ENCODE assay signal across 1 cellular context in the genomic region with DNA sequence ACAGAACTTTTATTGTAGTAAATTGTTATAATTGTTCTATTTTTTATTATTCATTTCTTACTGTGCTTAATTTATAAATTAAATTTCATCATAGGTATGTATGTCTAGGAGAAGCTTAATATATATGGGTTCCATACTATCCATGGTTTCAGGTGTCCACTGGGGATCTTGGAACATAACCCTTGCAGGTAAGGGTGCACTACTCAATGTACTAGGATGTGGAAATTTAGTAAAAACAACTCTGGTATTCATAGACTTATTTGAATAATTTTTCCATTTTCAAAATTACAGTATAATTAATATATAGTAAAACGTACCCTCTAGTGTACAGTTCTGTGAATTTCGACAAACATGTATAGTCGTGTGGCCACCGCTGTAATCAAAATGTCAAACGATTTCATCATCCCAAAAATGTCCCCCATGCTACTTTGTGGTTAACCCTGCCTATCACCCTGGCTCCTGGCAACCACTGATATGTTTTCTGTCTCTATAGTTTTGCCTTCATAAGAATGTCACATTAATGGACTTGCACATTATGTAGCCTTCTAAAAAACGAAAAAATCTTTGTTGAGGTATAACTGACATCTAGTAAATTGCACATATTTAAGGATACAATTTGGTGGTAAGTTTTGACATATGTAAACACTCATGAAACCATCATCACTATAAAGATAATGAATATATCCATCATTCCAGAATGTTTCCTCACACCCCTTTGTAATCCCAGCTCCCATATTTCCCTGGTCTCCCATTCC.
TF ChIP-seq lines count a peak whose summit lies in the region.

No MANE protein-coding gene starts in this region.

TF ChIP-seq in K562, 482 proteins besides CTCF, POLR2A, EP300 and RAD21 (continued from another document and continues in another):
- TF ChIP-seq, protein P1, sequence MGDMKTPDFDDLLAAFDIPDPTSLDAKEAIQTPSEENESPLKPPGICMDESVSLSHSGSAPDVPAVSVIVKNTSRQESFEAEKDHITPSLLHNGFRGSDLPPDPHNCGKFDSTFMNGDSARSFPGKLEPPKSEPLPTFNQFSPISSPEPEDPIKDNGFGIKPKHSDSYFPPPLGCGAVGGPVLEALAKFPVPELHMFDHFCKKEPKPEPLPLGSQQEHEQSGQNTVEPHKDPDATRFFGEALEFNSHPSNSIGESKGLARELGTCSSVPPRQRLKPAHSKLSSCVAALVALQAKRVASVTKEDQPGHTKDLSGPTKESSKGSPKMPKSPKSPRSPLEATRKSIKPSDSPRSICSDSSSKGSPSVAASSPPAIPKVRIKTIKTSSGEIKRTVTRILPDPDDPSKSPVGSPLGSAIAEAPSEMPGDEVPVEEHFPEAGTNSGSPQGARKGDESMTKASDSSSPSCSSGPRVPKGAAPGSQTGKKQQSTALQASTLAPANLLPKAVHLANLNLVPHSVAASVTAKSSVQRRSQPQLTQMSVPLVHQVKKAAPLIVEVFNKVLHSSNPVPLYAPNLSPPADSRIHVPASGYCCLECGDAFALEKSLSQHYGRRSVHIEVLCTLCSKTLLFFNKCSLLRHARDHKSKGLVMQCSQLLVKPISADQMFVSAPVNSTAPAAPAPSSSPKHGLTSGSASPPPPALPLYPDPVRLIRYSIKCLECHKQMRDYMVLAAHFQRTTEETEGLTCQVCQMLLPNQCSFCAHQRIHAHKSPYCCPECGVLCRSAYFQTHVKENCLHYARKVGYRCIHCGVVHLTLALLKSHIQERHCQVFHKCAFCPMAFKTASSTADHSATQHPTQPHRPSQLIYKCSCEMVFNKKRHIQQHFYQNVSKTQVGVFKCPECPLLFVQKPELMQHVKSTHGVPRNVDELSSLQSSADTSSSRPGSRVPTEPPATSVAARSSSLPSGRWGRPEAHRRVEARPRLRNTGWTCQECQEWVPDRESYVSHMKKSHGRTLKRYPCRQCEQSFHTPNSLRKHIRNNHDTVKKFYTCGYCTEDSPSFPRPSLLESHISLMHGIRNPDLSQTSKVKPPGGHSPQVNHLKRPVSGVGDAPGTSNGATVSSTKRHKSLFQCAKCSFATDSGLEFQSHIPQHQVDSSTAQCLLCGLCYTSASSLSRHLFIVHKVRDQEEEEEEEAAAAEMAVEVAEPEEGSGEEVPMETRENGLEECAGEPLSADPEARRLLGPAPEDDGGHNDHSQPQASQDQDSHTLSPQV (IDR thresholded peaks at IDR 0.05): peak; percentile 88; the same call in 1 of the 2 replicates
- TF ChIP-seq KDM2B (CRISPR knock-in tag; IDR thresholded peaks at IDR 0.05) (no peak), NONO (IDR thresholded peaks at IDR 0.05; ENCODE audit: low read depth in 2 of 2, low read length in 1 of 2) (no peak), POLR2AphosphoS5 (IDR thresholded peaks at IDR 0.05; ENCODE audit: control insufficient read depth, insufficient read depth, low read depth, low read length) (peak; percentile 94), HEY1 (CRISPR knock-in tag; IDR thresholded peaks at IDR 0.05; ENCODE audit: borderline replicate concordance) (0 out of 2 replicates have a peak, but pooled peaks have one; percentile 70), ZNF12 (CRISPR knock-in tag; IDR thresholded peaks at IDR 0.05) (no peak), CGGBP1 (CRISPR knock-in tag; IDR thresholded peaks at IDR 0.05) (no peak), NR2F6 (CRISPR knock-in tag; IDR thresholded peaks at IDR 0.05) (no peak), BRD4 (IDR thresholded peaks at IDR 0.05) (no peak), FOXJ2 (tag; IDR thresholded peaks at IDR 0.05) (no peak), TCF3 (CRISPR knock-in tag; IDR thresholded peaks at IDR 0.05) (peak; percentile 96), PHTF2 (CRISPR knock-in tag; IDR thresholded peaks at IDR 0.05) (no peak), RFX1 (IDR thresholded peaks at IDR 0.05) (peak; percentile 91), FOS (IDR thresholded peaks at IDR 0.05; ENCODE audit: extremely low read depth, insufficient read length) (no peak), MTA1 (IDR thresholded peaks at IDR 0.05; ENCODE audit: borderline replicate concordance) (no peak), ZNF785 (CRISPR knock-in tag; IDR thresholded peaks at IDR 0.05) (no peak), NBN (IDR thresholded peaks at IDR 0.05; ENCODE audit: low read depth) (peak; percentile 74; the same call in 1 of the 2 replicates), HIVEP1 (CRISPR knock-in tag; IDR thresholded peaks at IDR 0.05) (no peak), DACH1 (IDR thresholded peaks at IDR 0.05; ENCODE audit: partially characterized antibody) (no peak), ZBTB17 (CRISPR knock-in tag; IDR thresholded peaks at IDR 0.05) (no peak), GABPB1 (CRISPR knock-in tag; IDR thresholded peaks at IDR 0.05) (0 out of 2 replicates have a peak, but pooled peaks have one; percentile 42), ZZZ3 (IDR thresholded peaks at IDR 0.05) (no peak), SMARCA4 (IDR thresholded peaks at IDR 0.05) (peak; percentile 98), RB1 (IDR thresholded peaks at IDR 0.05; ENCODE audit: low read depth) (no peak), NFRKB (IDR thresholded peaks at IDR 0.05; ENCODE audit: low read depth) (peak; percentile 59; the same call in 1 of the 2 replicates), ZKSCAN3 (CRISPR knock-in tag; IDR thresholded peaks at IDR 0.05) (no peak), ZNF121 (CRISPR knock-in tag; conservative IDR thresholded peaks at IDR 0.05) (no peak), HMG20A (CRISPR knock-in tag; conservative IDR thresholded peaks at IDR 0.05) (no peak), FOXJ3 (CRISPR knock-in tag; IDR thresholded peaks at IDR 0.05) (no peak), RBFOX2 (IDR thresholded peaks at IDR 0.05; ENCODE audit: low read depth, low read length) (peak; percentile 58), ZNF146 (CRISPR knock-in tag; IDR thresholded peaks at IDR 0.05; ENCODE audit: unreplicated experiment) (no peak), SMARCC2 (IDR thresholded peaks at IDR 0.05; ENCODE audit: low read depth) (peak; percentile 74), POLR2H (tag; IDR thresholded peaks at IDR 0.05; ENCODE audit: low read depth) (peak; percentile 89), ZNF584 (CRISPR knock-in tag; IDR thresholded peaks at IDR 0.05; ENCODE audit: low read depth) (no peak), SRSF9 (IDR thresholded peaks at IDR 0.05; ENCODE audit: borderline replicate concordance, low read depth, low read length) (no peak), HSF4 (CRISPR knock-in tag; IDR thresholded peaks at IDR 0.05; ENCODE audit: borderline replicate concordance) (no peak), MAZ (CRISPR knock-in tag; conservative IDR thresholded peaks at IDR 0.05 in 1 of 2, IDR thresholded peaks at IDR 0.05 in 1 of 2) (no peak; a peak in 2 of 4 replicates), SMARCB1 (IDR thresholded peaks at IDR 0.05; ENCODE audit: insufficient read length, low read depth) (no peak), ZKSCAN1 (IDR thresholded peaks at IDR 0.05; ENCODE audit: low read depth, low read length) (no peak), JUNB (CRISPR knock-in tag; conservative IDR thresholded peaks at IDR 0.05) (no peak), TSC22D4 (tag; IDR thresholded peaks at IDR 0.05) (no peak), MAFK (IDR thresholded peaks at IDR 0.05; ENCODE audit: low read length) (no peak), CCNT2 (IDR thresholded peaks at IDR 0.05; ENCODE audit: borderline replicate concordance, extremely low read depth, insufficient read length, low read depth, low read length) (peak; percentile 86), SLC30A9 (CRISPR knock-in tag; IDR thresholded peaks at IDR 0.05) (no peak), PTBP1 (IDR thresholded peaks at IDR 0.05; ENCODE audit: low read depth, low read length) (no peak), NCOR1 (IDR thresholded peaks at IDR 0.05) (peak; percentile 85), STAT5B (CRISPR knock-in tag; IDR thresholded peaks at IDR 0.05) (no peak), MYC (IDR thresholded peaks at IDR 0.05; ENCODE audit: low read depth, low read length) (peak; percentile 97), MYC (CRISPR knock-in tag; IDR thresholded peaks at IDR 0.05; ENCODE audit: borderline replicate concordance, low read depth) (no peak), FOXP4 (CRISPR knock-in tag; IDR thresholded peaks at IDR 0.05; ENCODE audit: borderline replicate concordance) (no peak)
- TF ChIP-seq, protein P2, sequence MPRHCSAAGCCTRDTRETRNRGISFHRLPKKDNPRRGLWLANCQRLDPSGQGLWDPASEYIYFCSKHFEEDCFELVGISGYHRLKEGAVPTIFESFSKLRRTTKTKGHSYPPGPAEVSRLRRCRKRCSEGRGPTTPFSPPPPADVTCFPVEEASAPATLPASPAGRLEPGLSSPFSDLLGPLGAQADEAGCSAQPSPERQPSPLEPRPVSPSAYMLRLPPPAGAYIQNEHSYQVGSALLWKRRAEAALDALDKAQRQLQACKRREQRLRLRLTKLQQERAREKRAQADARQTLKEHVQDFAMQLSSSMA (CRISPR knock-in tag; IDR thresholded peaks at IDR 0.05): no peak
- TF ChIP-seq, protein P3, sequence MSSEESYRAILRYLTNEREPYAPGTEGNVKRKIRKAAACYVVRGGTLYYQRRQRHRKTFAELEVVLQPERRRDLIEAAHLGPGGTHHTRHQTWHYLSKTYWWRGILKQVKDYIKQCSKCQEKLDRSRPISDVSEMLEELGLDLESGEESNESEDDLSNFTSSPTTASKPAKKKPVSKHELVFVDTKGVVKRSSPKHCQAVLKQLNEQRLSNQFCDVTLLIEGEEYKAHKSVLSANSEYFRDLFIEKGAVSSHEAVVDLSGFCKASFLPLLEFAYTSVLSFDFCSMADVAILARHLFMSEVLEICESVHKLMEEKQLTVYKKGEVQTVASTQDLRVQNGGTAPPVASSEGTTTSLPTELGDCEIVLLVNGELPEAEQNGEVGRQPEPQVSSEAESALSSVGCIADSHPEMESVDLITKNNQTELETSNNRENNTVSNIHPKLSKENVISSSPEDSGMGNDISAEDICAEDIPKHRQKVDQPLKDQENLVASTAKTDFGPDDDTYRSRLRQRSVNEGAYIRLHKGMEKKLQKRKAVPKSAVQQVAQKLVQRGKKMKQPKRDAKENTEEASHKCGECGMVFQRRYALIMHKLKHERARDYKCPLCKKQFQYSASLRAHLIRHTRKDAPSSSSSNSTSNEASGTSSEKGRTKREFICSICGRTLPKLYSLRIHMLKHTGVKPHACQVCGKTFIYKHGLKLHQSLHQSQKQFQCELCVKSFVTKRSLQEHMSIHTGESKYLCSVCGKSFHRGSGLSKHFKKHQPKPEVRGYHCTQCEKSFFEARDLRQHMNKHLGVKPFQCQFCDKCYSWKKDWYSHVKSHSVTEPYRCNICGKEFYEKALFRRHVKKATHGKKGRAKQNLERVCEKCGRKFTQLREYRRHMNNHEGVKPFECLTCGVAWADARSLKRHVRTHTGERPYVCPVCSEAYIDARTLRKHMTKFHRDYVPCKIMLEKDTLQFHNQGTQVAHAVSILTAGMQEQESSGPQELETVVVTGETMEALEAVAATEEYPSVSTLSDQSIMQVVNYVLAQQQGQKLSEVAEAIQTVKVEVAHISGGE (CRISPR knock-in tag; IDR thresholded peaks at IDR 0.05): no peak
- TF ChIP-seq, protein P4, sequence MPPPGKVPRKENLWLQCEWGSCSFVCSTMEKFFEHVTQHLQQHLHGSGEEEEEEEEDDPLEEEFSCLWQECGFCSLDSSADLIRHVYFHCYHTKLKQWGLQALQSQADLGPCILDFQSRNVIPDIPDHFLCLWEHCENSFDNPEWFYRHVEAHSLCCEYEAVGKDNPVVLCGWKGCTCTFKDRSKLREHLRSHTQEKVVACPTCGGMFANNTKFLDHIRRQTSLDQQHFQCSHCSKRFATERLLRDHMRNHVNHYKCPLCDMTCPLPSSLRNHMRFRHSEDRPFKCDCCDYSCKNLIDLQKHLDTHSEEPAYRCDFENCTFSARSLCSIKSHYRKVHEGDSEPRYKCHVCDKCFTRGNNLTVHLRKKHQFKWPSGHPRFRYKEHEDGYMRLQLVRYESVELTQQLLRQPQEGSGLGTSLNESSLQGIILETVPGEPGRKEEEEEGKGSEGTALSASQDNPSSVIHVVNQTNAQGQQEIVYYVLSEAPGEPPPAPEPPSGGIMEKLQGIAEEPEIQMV (tag; conservative IDR thresholded peaks at IDR 0.05; ENCODE audit: low read depth): 0 out of 2 replicates have a peak, but pooled peaks have one; percentile 11
- TF ChIP-seq, protein P5, sequence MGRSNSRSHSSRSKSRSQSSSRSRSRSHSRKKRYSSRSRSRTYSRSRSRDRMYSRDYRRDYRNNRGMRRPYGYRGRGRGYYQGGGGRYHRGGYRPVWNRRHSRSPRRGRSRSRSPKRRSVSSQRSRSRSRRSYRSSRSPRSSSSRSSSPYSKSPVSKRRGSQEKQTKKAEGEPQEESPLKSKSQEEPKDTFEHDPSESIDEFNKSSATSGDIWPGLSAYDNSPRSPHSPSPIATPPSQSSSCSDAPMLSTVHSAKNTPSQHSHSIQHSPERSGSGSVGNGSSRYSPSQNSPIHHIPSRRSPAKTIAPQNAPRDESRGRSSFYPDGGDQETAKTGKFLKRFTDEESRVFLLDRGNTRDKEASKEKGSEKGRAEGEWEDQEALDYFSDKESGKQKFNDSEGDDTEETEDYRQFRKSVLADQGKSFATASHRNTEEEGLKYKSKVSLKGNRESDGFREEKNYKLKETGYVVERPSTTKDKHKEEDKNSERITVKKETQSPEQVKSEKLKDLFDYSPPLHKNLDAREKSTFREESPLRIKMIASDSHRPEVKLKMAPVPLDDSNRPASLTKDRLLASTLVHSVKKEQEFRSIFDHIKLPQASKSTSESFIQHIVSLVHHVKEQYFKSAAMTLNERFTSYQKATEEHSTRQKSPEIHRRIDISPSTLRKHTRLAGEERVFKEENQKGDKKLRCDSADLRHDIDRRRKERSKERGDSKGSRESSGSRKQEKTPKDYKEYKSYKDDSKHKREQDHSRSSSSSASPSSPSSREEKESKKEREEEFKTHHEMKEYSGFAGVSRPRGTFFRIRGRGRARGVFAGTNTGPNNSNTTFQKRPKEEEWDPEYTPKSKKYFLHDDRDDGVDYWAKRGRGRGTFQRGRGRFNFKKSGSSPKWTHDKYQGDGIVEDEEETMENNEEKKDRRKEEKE (IDR thresholded peaks at IDR 0.05; ENCODE audit: borderline replicate concordance in 1 of 2, control insufficient read depth in 1 of 2, low read depth in 2 of 2, low read length in 1 of 2): no peak
